In genomic region chr20:13723015-13723414, GRCh38 we compare ENCODE assay signal across 18 cellular contexts.
DNase-seq lines count a peak whose midpoint lies in the region; ATAC-seq and TF ChIP-seq lines count a peak whose summit lies in the region.
"Had no signal": no experiment of that assay in that cellular context is flagged by ENCODE, and none has a peak within 500 bp of the region (broad histone marks: within the 10 kb centered on the region; RNA-seq: fewer than 3 reads in every experiment).

No MANE protein-coding gene starts in this region.

- ATAC-seq in left lung (peak; percentile 44), HG02763 (IDR thresholded peaks at IDR 0.05; ENCODE audit: unreplicated experiment) (no peak), HG03139 (IDR thresholded peaks at IDR 0.05; ENCODE audit: unreplicated experiment) (no peak)
- ATAC-seq: activated naive CD4-positive, alpha-beta T cell treated with anti-CD3 and anti-CD28 coated beads, Interleukin-2, amount 50 U/mL, for 72 hours; HCT116; K562 had no signal

- H3K27me3 ChIP-seq in left lung: no peaks in the 10 kb centered on the region
- H3K27me3 ChIP-seq: brain microvascular endothelial cell, heart left ventricle, SJCRH30 had no signal

- no peak overlapping the region for H3K4me3 ChIP-seq in AG10803 (ENCODE audit: low read length)
- H3K4me3 ChIP-seq in left lung: no peak overlapping the region
- H3K4me3 ChIP-seq: heart left ventricle, K562, SJCRH30 had no signal

- H3K36me3 ChIP-seq in left lung: peaks cover 0 to 23% of the 10 kb centered on the region in 2 donors

- TF ChIP-seq CTCF in AG10803 (conservative IDR thresholded peaks at IDR 0.05; ENCODE audit: low read length): no peak
- TF ChIP-seq CTCF in left lung (IDR thresholded peaks at IDR 0.05): no peak

- H3K4me1 ChIP-seq in left lung: peaks cover 0 to 5% of the 10 kb centered on the region in 2 donors

- H3K27ac ChIP-seq in left lung: no peak overlapping the region
- H3K27ac ChIP-seq: brain microvascular endothelial cell, epithelial cell of prostate, SJCRH30 had no signal

- intact Hi-C loops in left lung (cut with DNase I): no loop called here

- peak; percentile 37 for DNase-seq in AG10803 (ENCODE audit: low read depth)
- DNase-seq in HCEC 1CT: peak; percentile 3
- peak; percentile 13 for DNase-seq in RPMI7951 (ENCODE audit: low read depth)
- no peak for DNase-seq in left lung
- DNase-seq in NCI-H2196 (lab: John Stamatoyannopoulos, UW; ENCODE audit: unreplicated experiment): no peak
- DNase-seq in HK-2 (ENCODE audit: unreplicated experiment): no peak
- DNase-seq: activated CD4-positive, alpha-beta T cell treated with anti-CD3 and anti-CD28 coated beads, Interleukin-2, amount 10 ng/mL, durations not matched to agents 24 days and 14 days; activated T-cell treated with anti-CD3 and anti-CD28 coated beads, Interleukin-2, amount 50 U/mL, for 1 hour; brain microvascular endothelial cell; heart left ventricle; nephron progenitor cell; SJCRH30 had no signal

- no peaks in the 10 kb centered on the region for H3K9me3 ChIP-seq in left lung
- H3K9me3 ChIP-seq: heart left ventricle, SJCRH30 had no signal

Comparison
In these comparisons a context has a peak if more than half of its experiments do, and no peak if none do; other contexts are left out.
1. DNase-seq: peak in AG10803 (single experiment), HCEC 1CT (single experiment) and RPMI7951 (single experiment); none in left lung (0 of 2), NCI-H2196 (single experiment) and HK-2 (single experiment).